In the genomic region with DNA sequence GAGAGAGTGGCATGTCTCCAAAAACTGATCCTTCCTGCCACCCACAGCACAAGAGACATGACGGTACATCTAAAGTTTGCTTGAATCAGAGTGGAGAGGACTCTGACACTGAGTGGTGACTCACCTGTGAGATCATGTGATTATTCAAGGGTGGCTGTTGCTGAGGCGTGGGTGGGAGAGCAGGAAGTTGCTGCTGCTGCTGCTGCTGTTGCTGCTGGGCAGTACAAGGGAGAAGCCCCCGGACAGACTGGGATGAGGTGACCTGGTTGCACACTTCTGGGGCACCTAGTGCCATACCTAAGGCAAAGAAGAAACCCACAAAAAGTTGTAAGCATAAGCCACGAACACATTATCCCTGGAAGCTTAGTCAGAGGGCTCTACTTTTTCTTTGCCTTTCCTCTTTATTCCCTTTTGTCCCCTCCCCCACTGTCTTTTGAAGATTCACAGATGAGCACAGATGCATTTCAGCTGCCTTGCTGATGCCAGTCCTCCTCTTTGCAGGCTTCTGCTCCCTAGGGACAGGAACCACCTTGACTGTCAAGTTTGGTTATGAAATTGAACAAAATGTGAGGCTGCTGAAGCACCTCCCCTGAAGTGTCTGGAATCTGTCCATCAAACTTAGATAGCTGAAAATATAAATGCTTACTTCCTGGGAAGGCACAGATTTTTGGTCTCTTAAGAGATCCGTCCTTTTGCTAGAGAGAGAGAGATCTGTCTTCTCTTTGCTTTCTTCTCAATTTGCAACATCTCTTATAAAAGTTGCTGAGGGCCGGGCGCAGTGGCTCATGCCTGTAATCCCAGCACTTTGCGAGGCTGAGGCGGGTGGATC, we compare ENCODE assay signal across 2 cellular contexts.
TF ChIP-seq lines count a peak whose summit lies in the region.

No MANE protein-coding gene starts in this region.

TF ChIP-seq in IMR-90, 13 proteins besides CTCF, POLR2A, EP300 and RAD21 (continued from another document):
- TF ChIP-seq FOS (IDR thresholded peaks at IDR 0.05; ENCODE audit: low read depth, low read length), result peak; percentile 96
- no peak for TF ChIP-seq MXI1 (IDR thresholded peaks at IDR 0.05; ENCODE audit: borderline replicate concordance, low read depth, low read length)
- peak; percentile 80 for TF ChIP-seq USF2 (IDR thresholded peaks at IDR 0.05; ENCODE audit: low read depth, low read length)
- 0 out of 2 replicates have a peak, but pooled peaks have one; percentile 50 for TF ChIP-seq RFX5 (IDR thresholded peaks at IDR 0.05; ENCODE audit: low read depth, low read length)
- TF ChIP-seq CHD1 (IDR thresholded peaks at IDR 0.05; ENCODE audit: low read depth, low read length), result no peak
- peak; percentile 75 for TF ChIP-seq BHLHE40 (IDR thresholded peaks at IDR 0.05; ENCODE audit: low read depth, low read length)

TF ChIP-seq in neural cell, 6 proteins besides CTCF, POLR2A, EP300 and RAD21 (continued from another document):
- TF ChIP-seq TAF1 (IDR thresholded peaks at IDR 0.05; ENCODE audit: low read depth) (no peak), POLR2AphosphoS5 (IDR thresholded peaks at IDR 0.05) (no peak), MXI1 (conservative IDR thresholded peaks at IDR 0.05; ENCODE audit: poor library complexity, severe bottlenecking) (no peak), REST (IDR thresholded peaks at IDR 0.05; ENCODE audit: borderline replicate concordance) (no peak)
